8 cellular contexts compared by ENCODE assay signal in the genomic region with DNA sequence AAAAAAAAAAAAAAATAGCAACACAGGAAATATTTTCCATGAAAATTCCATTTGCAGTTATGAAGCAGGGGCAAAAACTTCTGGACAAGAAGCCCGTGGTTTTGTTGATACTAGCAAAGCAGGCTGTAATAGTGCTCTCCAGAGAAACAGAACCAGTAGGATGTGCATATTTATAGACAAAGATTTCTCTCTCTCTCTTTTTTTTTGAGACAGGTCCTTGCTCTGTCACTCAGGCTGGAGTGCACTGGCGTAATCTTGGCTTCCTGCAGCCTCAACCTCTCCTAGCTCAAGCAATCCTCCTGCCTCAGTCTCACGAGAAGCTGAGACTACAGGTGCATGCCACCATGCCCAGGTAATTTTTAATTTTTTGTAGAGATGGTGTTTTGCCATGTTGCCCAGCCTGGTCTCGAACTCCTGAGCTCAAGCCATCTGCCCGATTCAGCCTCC.
DNase-seq lines count a peak whose midpoint lies in the region; ATAC-seq, FAIRE-seq and TF ChIP-seq lines count a peak whose summit lies in the region.

No MANE protein-coding gene starts in this region.

- peak overlapping the region; percentile 62; the same call in 1 of the 2 replicates for H3K27ac ChIP-seq in IMR-90 (ENCODE audit: insufficient read depth, low read length)
- peak overlapping the region; percentile 85 to 97 for H3K27ac ChIP-seq in kidney (ENCODE audit: low read depth in 2 of 2, low read length in 2 of 2)

- no peaks in the 10 kb centered on the region; a peak in 1 of 4 replicates for H3K79me1 ChIP-seq in IMR-90 (ENCODE audit: low read depth in 1 of 2, low read length in 2 of 2)

- peak overlapping the region; percentile 24 for H2BK120ac ChIP-seq in IMR-90 (ENCODE audit: low read depth, low read length)

- TF ChIP-seq POLR2A in IMR-90 (IDR thresholded peaks at IDR 0.05; ENCODE audit: low read depth, low read length) = no peak

- H3K56ac ChIP-seq in IMR-90 (ENCODE audit: extremely low read depth, insufficient read depth, low read length) = no peak overlapping the region

- H3K14ac ChIP-seq in IMR-90 (replicated peaks; ENCODE audit: low read depth, low read length) = peak overlapping the region; percentile 77; the same call in 1 of the 2 replicates

- peaks cover 15% of the 10 kb centered on the region for H3K36me3 Mint-ChIP-seq in activated T-helper 17 cell treated with anti-CD3 and anti-CD28 coated beads, Interleukin-2, amount 50 U/mL, for 72 hours (ENCODE audit: low read depth)

- H4K5ac ChIP-seq in IMR-90 (ENCODE audit: low read depth, low read length) = no peak overlapping the region

- H3K9me3 Mint-ChIP-seq in activated T-helper 17 cell treated with anti-CD3 and anti-CD28 coated beads, Interleukin-2, amount 50 U/mL, for 72 hours = no peaks in the 10 kb centered on the region

- 93% methylated on average over 2 of the region's 5 CpGs; no CpG with 5 or more reads in 1 of the 2 experiments for WGBS in IMR-90 (ENCODE audit: extremely low coverage in 2 of 2, insufficient read length in 1 of 2), 2 experiments

- H4K8ac ChIP-seq in IMR-90 (ENCODE audit: low read depth in 2 of 2, low read length in 2 of 2) = peak overlapping the region in 1 of 2 experiments; percentile 22; a peak in 1 of 4 replicates

- no peaks in the 10 kb centered on the region for H3K27me3 ChIP-seq in IMR-90 (ENCODE audit: control insufficient read depth, insufficient read depth, low read length)

- peaks cover 33% of the 10 kb centered on the region for H3K4me1 Mint-ChIP-seq in activated T-helper 17 cell treated with anti-CD3 and anti-CD28 coated beads, Interleukin-2, amount 50 U/mL, for 72 hours

- H3K23ac ChIP-seq in IMR-90 (ENCODE audit: low read depth, low read length) = no peak overlapping the region

- TF ChIP-seq RAD21 in IMR-90 (IDR thresholded peaks at IDR 0.05; ENCODE audit: low read length) = no peak

- peak overlapping the region; percentile 100 for H3K27ac Mint-ChIP-seq in activated T-helper 17 cell treated with anti-CD3 and anti-CD28 coated beads, Interleukin-2, amount 50 U/mL, for 72 hours

- no peak overlapping the region; the same call in 1 of the 2 replicates for H2AK5ac ChIP-seq in IMR-90 (ENCODE audit: low read depth, low read length)

- H3K9me3 ChIP-seq in IMR-90 (ENCODE audit: control insufficient read depth, insufficient read depth, low read length) (no peaks in the 10 kb centered on the region), kidney (ENCODE audit: control insufficient read depth in 1 of 2, low read length in 2 of 2) (no peaks in the 10 kb centered on the region)

- peak overlapping the region; percentile 39 for H2AFZ ChIP-seq in IMR-90 (replicated peaks; ENCODE audit: low read length, poor library complexity)

- H3K4me1 ChIP-seq in IMR-90 (ENCODE audit: control insufficient read depth, insufficient read depth, low read length) = peaks cover 12% of the 10 kb centered on the region
- peaks cover 18 to 24% of the 10 kb centered on the region in 2 donors for H3K4me1 ChIP-seq in kidney (ENCODE audit: control insufficient read depth in 1 of 2, insufficient read depth in 1 of 2, low read depth in 1 of 2, low read length in 2 of 2)

- H3K27me3 Mint-ChIP-seq in activated T-helper 17 cell treated with anti-CD3 and anti-CD28 coated beads, Interleukin-2, amount 50 U/mL, for 72 hours = no peaks in the 10 kb centered on the region

- H3K4ac ChIP-seq in IMR-90 (ENCODE audit: low read depth, low read length) = peak overlapping the region; percentile 45; the same call in 1 of the 2 replicates

- dilution Hi-C loops in IMR-90 (cut with HindIII; ENCODE audit: low sequenced_read_pairs, unreplicated experiment) = no loop called here

- CTCF ChIA-PET in IMR-90 (lab: Yijun Ruan, JAX) = interaction anchor here (1.5 kb wide), 1 partner anchor 85 kb away, joined by 5 read pairs; no protein-coding TSS in a partner anchor

- no peak for FAIRE-seq in kidney (lab: Jason Lieb, UNC)

- H3K4me3 ChIP-seq in IMR-90 (ENCODE audit: insufficient read depth, low read depth, low read length) (no peak overlapping the region), kidney (ENCODE audit: low read length in 2 of 2) (peak overlapping the region in 1 of 2 donors; percentile 56)

- BruUV-seq in IMR-90 (replicated peaks; lab: Mats Ljungman, UMichigan) = no TSS peak

- peaks cover 3% of the 10 kb centered on the region for H3K9me1 ChIP-seq in IMR-90 (ENCODE audit: insufficient read depth, low read length)

- no peaks in the 10 kb centered on the region for H4K20me1 ChIP-seq in IMR-90 (ENCODE audit: insufficient read depth, low read length)

- POLR2A ChIA-PET in IMR-90 (lab: Charles Lee; ENCODE audit: unreplicated experiment) = interaction anchor here (0.6 to 1.5 kb wide), 5 partner anchors 11 to 96 kb away, joined by 3 to 8 read pairs (median 6); no protein-coding TSS in a partner anchor

- in situ Hi-C loops in IMR-90 (cut with MboI; ENCODE audit: low sequenced_read_pairs) = no loop called here

- no peak for TF ChIP-seq CTCF in IMR-90 (conservative IDR thresholded peaks at IDR 0.05; ENCODE audit: low read depth, low read length)
- no peak for TF ChIP-seq CTCF in kidney (IDR thresholded peaks at IDR 0.05; ENCODE audit: borderline replicate concordance, extremely low read depth, insufficient read depth)

- DNase-seq in IMR-90 = peak; percentile 59
- DNase-seq in kidney = no peak
- peak; percentile 36 for DNase-seq in stromal cell of bone marrow (ENCODE audit: low read depth)
- no peak for DNase-seq in ureter (ENCODE audit: low spot score)
- no peak for DNase-seq in amniotic stem cell (lab: John Stamatoyannopoulos, UW)
- no peak for DNase-seq in CD1c-positive myeloid dendritic cell (ENCODE audit: extremely low spot score)

- peak overlapping the region; percentile 12; the same call in 1 of the 2 replicates for H3K4me2 ChIP-seq in IMR-90 (ENCODE audit: low read depth, low read length)

- no peak overlapping the region; the same call in 2 of the 3 replicates for H2BK15ac ChIP-seq in IMR-90 (ENCODE audit: low read depth, low read length)

- H2AK9ac ChIP-seq in IMR-90 (replicated peaks; ENCODE audit: low read depth, low read length, poor library complexity) = no peak overlapping the region

- ATAC-seq in IMR-90 (ENCODE audit: low read depth) = peak; percentile 12; the same call in 1 of the 2 replicates
- no peak for ATAC-seq in activated T-helper 17 cell treated with anti-CD3 and anti-CD28 coated beads, Interleukin-2, amount 50 U/mL, for 72 hours (replicated peaks)
- ATAC-seq in GM21786 (IDR thresholded peaks at IDR 0.05; ENCODE audit: unreplicated experiment) = no peak

- 0 out of 2 replicates have a peak overlapping the region, but pooled peaks have one; percentile 27 for H2BK20ac ChIP-seq in IMR-90 (ENCODE audit: low read depth, low read length)

- H2BK5ac ChIP-seq in IMR-90 (ENCODE audit: low read depth, low read length, poor library complexity, severe bottlenecking) = peak overlapping the region; percentile 91

- H3K9ac ChIP-seq in IMR-90 (ENCODE audit: low read depth, low read length) (no peak overlapping the region), kidney (ENCODE audit: low read length in 2 of 2) (peak overlapping the region in 1 of 2 donors; percentile 4)

- intact Hi-C loops in IMR-90 (cut with micrococcal nuclease) (loop anchor here (2.0 kb wide), 1 partner anchor 14 kb away; no protein-coding TSS in a partner anchor), kidney (cut with DNase I) (no loop called here)

- peak overlapping the region; percentile 86 for H3K4me3 Mint-ChIP-seq in activated T-helper 17 cell treated with anti-CD3 and anti-CD28 coated beads, Interleukin-2, amount 50 U/mL, for 72 hours

- 0 out of 2 replicates have a peak overlapping the region, but pooled peaks have one; percentile 7 for H4K91ac ChIP-seq in IMR-90 (ENCODE audit: insufficient read depth, low read depth, low read length)

- no peak overlapping the region; the same call in 1 of the 2 replicates for H3K18ac ChIP-seq in IMR-90 (ENCODE audit: low read depth, low read length)

- H3K36me3 ChIP-seq in IMR-90 (ENCODE audit: control insufficient read depth, insufficient read depth, low read length) (no peaks in the 10 kb centered on the region), kidney (ENCODE audit: control insufficient read depth in 1 of 2, insufficient read depth in 2 of 2, low read length in 2 of 2) (no peaks in the 10 kb centered on the region)

TF ChIP-seq in IMR-90, 13 proteins besides CTCF, POLR2A, EP300 and RAD21:
- TF ChIP-seq, protein P1, sequence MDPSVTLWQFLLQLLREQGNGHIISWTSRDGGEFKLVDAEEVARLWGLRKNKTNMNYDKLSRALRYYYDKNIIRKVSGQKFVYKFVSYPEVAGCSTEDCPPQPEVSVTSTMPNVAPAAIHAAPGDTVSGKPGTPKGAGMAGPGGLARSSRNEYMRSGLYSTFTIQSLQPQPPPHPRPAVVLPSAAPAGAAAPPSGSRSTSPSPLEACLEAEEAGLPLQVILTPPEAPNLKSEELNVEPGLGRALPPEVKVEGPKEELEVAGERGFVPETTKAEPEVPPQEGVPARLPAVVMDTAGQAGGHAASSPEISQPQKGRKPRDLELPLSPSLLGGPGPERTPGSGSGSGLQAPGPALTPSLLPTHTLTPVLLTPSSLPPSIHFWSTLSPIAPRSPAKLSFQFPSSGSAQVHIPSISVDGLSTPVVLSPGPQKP (IDR thresholded peaks at IDR 0.05; ENCODE audit: borderline replicate concordance, low read depth, low read length) = no peak
- no peak for TF ChIP-seq SMC3 (IDR thresholded peaks at IDR 0.05; ENCODE audit: low read depth, low read length)
- no peak for TF ChIP-seq RFX5 (IDR thresholded peaks at IDR 0.05; ENCODE audit: low read depth, low read length)
- TF ChIP-seq BHLHE40 (IDR thresholded peaks at IDR 0.05; ENCODE audit: low read depth, low read length) = no peak
- TF ChIP-seq MXI1 (IDR thresholded peaks at IDR 0.05; ENCODE audit: borderline replicate concordance, low read depth, low read length) = no peak
- TF ChIP-seq RCOR1 (IDR thresholded peaks at IDR 0.05; ENCODE audit: insufficient replicate concordance, low read length) = no peak
- no peak for TF ChIP-seq NFE2L2 (IDR thresholded peaks at IDR 0.05; ENCODE audit: low read depth, low read length)
- no peak for TF ChIP-seq CHD1 (IDR thresholded peaks at IDR 0.05; ENCODE audit: low read depth, low read length)
- no peak for TF ChIP-seq CEBPB (IDR thresholded peaks at IDR 0.05; ENCODE audit: low read depth, low read length)
- no peak for TF ChIP-seq FOS (IDR thresholded peaks at IDR 0.05; ENCODE audit: low read depth, low read length)
- TF ChIP-seq MAFK (IDR thresholded peaks at IDR 0.05; ENCODE audit: low read depth, low read length) = no peak

Comparison
In these comparisons a context has a peak if more than half of its experiments do, and no peak if none do; other contexts are left out.
1. DNase-seq: peak in IMR-90 (single experiment) and stromal cell of bone marrow (single experiment); none in kidney (single experiment), ureter (single experiment), amniotic stem cell (single experiment) and CD1c-positive myeloid dendritic cell (single experiment).